ENCODE assay signal across 7 cellular contexts in genomic region chrX:65407662-65408061, GRCh38.
DNase-seq lines count a peak whose midpoint lies in the region; ATAC-seq and TF ChIP-seq lines count a peak whose summit lies in the region.
"Not testable (repeated sequence)": the region's sequence is repeated elsewhere in the genome, so short reads cannot be mapped to it uniquely, and the experiment has no call there.

No MANE protein-coding gene starts in this region.

- WGBS in heart right ventricle, 2 donors: 1 to 2% methylated on average over 16 to 48 of the region's 48 CpGs
- WGBS in trophoblast cell (ENCODE audit: extremely low coverage, insufficient coverage, insufficient read length): no CpG with 5 or more reads among the region's 48 CpGs
- 59% methylated on average over 24 of the region's 48 CpGs for WGBS in suprapubic skin

- H3K14ac ChIP-seq in trophoblast cell (ENCODE audit: low read length): not testable (repeated sequence)

- H3K4me2 ChIP-seq in GM23338 (peak overlapping the region; percentile 80), trophoblast cell (ENCODE audit: low read length) (peak overlapping the region; percentile 66)

- not testable (repeated sequence) for H2AFZ ChIP-seq in GM23338; trophoblast cell (ENCODE audit: insufficient read depth, low read length, poor library complexity)

- not testable (repeated sequence) for H3K79me1 ChIP-seq in trophoblast cell (ENCODE audit: low read length)

- not testable (repeated sequence) for H2AK5ac ChIP-seq in trophoblast cell (ENCODE audit: low read length)

- not testable (repeated sequence) for H3K18ac ChIP-seq in trophoblast cell (ENCODE audit: low read length)

- H3K27me3 ChIP-seq in GM23338 (ENCODE audit: insufficient read depth): peaks cover 28% of the 10 kb centered on the region
- H3K27me3 ChIP-seq in colonic mucosa: peaks cover 10% of the 10 kb centered on the region
- peaks cover 0 to 62% (median 8%) of the 10 kb centered on the region in 7 donors for H3K27me3 ChIP-seq in heart right ventricle
- H3K27me3 ChIP-seq in trophoblast cell (ENCODE audit: insufficient read depth, low read length): not testable (repeated sequence)
- H3K27me3 ChIP-seq in suprapubic skin: peaks cover 19% of the 10 kb centered on the region

- not testable (repeated sequence) for H3K9me2 ChIP-seq in GM23338 (ENCODE audit: insufficient read depth)

- not testable (repeated sequence) for H3K4me1 Mint-ChIP-seq in GM23338, activated B cell treated with CpG ODN at 0.5 μM for 24 hours

- H3K9me3 ChIP-seq in colonic mucosa; trophoblast cell (ENCODE audit: insufficient read depth, low read depth, low read length); suprapubic skin: not testable (repeated sequence)
- peaks cover 0 to 28% (median 0%) of the 10 kb centered on the region in 11 donors for H3K9me3 ChIP-seq in heart right ventricle

- peaks cover 14% of the 10 kb centered on the region; the same call in 2 of the 3 replicates for H3K9me3 Mint-ChIP-seq in GM23338
- not testable (repeated sequence) for H3K9me3 Mint-ChIP-seq in activated B cell treated with CpG ODN at 0.5 μM for 24 hours

- not testable (repeated sequence) for H3K4me1 ChIP-seq in GM23338 (ENCODE audit: insufficient read depth); colonic mucosa; heart right ventricle; trophoblast cell (ENCODE audit: control insufficient read depth in 1 of 2, insufficient read depth in 2 of 2, low read length in 2 of 2); suprapubic skin

- not testable (repeated sequence) for H2BK5ac ChIP-seq in trophoblast cell (ENCODE audit: low read depth, low read length, poor library complexity)

- H3K4me3 Mint-ChIP-seq in GM23338 (peak overlapping the region; percentile 33; the same call in 1 of the 3 replicates), activated B cell treated with CpG ODN at 0.5 μM for 24 hours (peak overlapping the region; percentile 35)

- peak overlapping the region; percentile 53 for H3K4me3 ChIP-seq in GM23338
- H3K4me3 ChIP-seq in colonic mucosa: peak overlapping the region; percentile 24
- peak overlapping the region in 9 of 10 donors; percentile 10 to 35 (median 28) for H3K4me3 ChIP-seq in heart right ventricle
- H3K4me3 ChIP-seq in trophoblast cell (ENCODE audit: low read depth, low read length): not testable (repeated sequence)
- H3K4me3 ChIP-seq in suprapubic skin: peak overlapping the region; percentile 37

- not testable (repeated sequence) for TF ChIP-seq CTCF in GM23338 (conservative IDR thresholded peaks at IDR 0.05; ENCODE audit: low read depth in 2 of 2); activated B cell treated with CpG ODN at 0.5 μM for 24 hours (IDR thresholded peaks at IDR 0.05); colonic mucosa (IDR thresholded peaks at IDR 0.05); heart right ventricle (IDR thresholded peaks at IDR 0.05); suprapubic skin (IDR thresholded peaks at IDR 0.05)

- H4K12ac ChIP-seq in trophoblast cell (ENCODE audit: low read depth, low read length): not testable (repeated sequence)

- H3K36me3 Mint-ChIP-seq in GM23338 (ENCODE audit: low read depth); activated B cell treated with CpG ODN at 0.5 μM for 24 hours (ENCODE audit: low read depth): not testable (repeated sequence)

- not testable (repeated sequence) for H4K8ac ChIP-seq in trophoblast cell (ENCODE audit: low read depth, low read length)

- not testable (repeated sequence) for H3K27ac Mint-ChIP-seq in GM23338, activated B cell treated with CpG ODN at 0.5 μM for 24 hours

- ATAC-seq in GM23338: peak; percentile 52
- not testable (repeated sequence) for ATAC-seq in activated B cell treated with CpG ODN at 0.5 μM for 24 hours (ENCODE audit: low read depth); heart right ventricle
- peak; percentile 37 for ATAC-seq in left colon

- CTCF ChIA-PET in activated B cell treated with CpG ODN at 0.5 μM for 24 hours (lab: Charles Lee): not testable (repeated sequence)

- not testable (repeated sequence) for H3K27ac ChIP-seq in GM23338 (ENCODE audit: low read depth); colonic mucosa; heart right ventricle; trophoblast cell (ENCODE audit: low read depth, low read length); suprapubic skin

- not testable (repeated sequence) for DNase-seq in GM23338 (ENCODE audit: low spot score); activated B cell treated with CpG ODN at 0.5 μM for 24 hours; colonic mucosa; heart right ventricle; left colon; trophoblast cell; suprapubic skin (ENCODE audit: low spot score in 2 of 2)

- not testable (repeated sequence) for H3K9ac ChIP-seq in colonic mucosa (ENCODE audit: low read depth in 2 of 2, low read length in 2 of 2); trophoblast cell (ENCODE audit: low read length)

- not testable (repeated sequence) for H2BK120ac ChIP-seq in trophoblast cell (ENCODE audit: insufficient read depth, low read length, poor library complexity)

- H3K27me3 Mint-ChIP-seq in GM23338 (ENCODE audit: insufficient read depth, low read depth, poor library complexity): peaks cover 16% of the 10 kb centered on the region
- H3K27me3 Mint-ChIP-seq in activated B cell treated with CpG ODN at 0.5 μM for 24 hours: not testable (repeated sequence)

- H3K4ac ChIP-seq in trophoblast cell (ENCODE audit: low read depth, low read length): not testable (repeated sequence)

- TF ChIP-seq POLR2A in suprapubic skin (IDR thresholded peaks at IDR 0.05): not testable (repeated sequence)

- not testable (repeated sequence) for H3K36me3 ChIP-seq in GM23338 (ENCODE audit: insufficient read depth); colonic mucosa; heart right ventricle; trophoblast cell (ENCODE audit: control insufficient read depth in 1 of 2, insufficient read depth in 2 of 2, low read length in 2 of 2); suprapubic skin

- H3F3A ChIP-seq in GM23338 (replicated peaks; ENCODE audit: low read depth): not testable (repeated sequence)

- POLR2A ChIA-PET in activated B cell treated with CpG ODN at 0.5 μM for 24 hours (lab: Charles Lee): not testable (repeated sequence)

- not testable (repeated sequence) for H4K20me1 ChIP-seq in GM23338 (replicated peaks; ENCODE audit: insufficient read depth)

- intact Hi-C loops in activated B cell treated with CpG ODN at 0.5 μM for 24 hours (cut with micrococcal nuclease); colonic mucosa (cut with DNase I); heart right ventricle (cut with DNase I); left colon (cut with DNase I, micrococcal nuclease): not testable (repeated sequence)

- not testable (repeated sequence) for H2BK12ac ChIP-seq in trophoblast cell (ENCODE audit: low read length)

- not testable (repeated sequence) for H3K23ac ChIP-seq in trophoblast cell (ENCODE audit: low read length)

- H4K91ac ChIP-seq in trophoblast cell (ENCODE audit: low read depth, low read length): not testable (repeated sequence)

- not testable (repeated sequence) for H3K79me2 ChIP-seq in GM23338 (replicated peaks; ENCODE audit: insufficient read depth); trophoblast cell (ENCODE audit: control insufficient read depth, insufficient read depth, low read length, poor library complexity)

- TF ChIP-seq EP300 in suprapubic skin (IDR thresholded peaks at IDR 0.05): not testable (repeated sequence)
